22 cellular contexts compared by ENCODE assay signal in genomic region chr1:54551891-54552290, GRCh38.
"Had no signal": no experiment of that assay in that cellular context is flagged by ENCODE, and none has a peak within 500 bp of the region (broad histone marks: within the 10 kb centered on the region; RNA-seq: fewer than 3 reads in every experiment).

No MANE protein-coding gene starts in this region.

- H3K27ac Mint-ChIP-seq: activated B cell treated with CpG ODN at 0.5 μM for 24 hours; activated CD4-positive, alpha-beta memory T cell treated with anti-CD3 and anti-CD28 coated beads for 36 hours; activated CD4-positive, alpha-beta T cell treated with anti-CD3 and anti-CD28 coated beads, Interleukin-2, amount 10 ng/mL, durations not matched to agents 7 days and 5 days; activated naive CD8-positive, alpha-beta T cell treated with anti-CD3 and anti-CD28 coated beads, Interleukin-2, amount 10 ng/mL, durations not matched to agents 7 days and 5 days; IgD-negative memory B cell; T-helper 17 cell had no signal

- ATAC-seq: PC-3, T-helper 17 cell had no signal

- H3K36me3 Mint-ChIP-seq: activated CD4-positive, alpha-beta memory T cell treated with anti-CD3 and anti-CD28 coated beads for 36 hours; activated naive CD8-positive, alpha-beta T cell treated with anti-CD3 and anti-CD28 coated beads, Interleukin-2, amount 10 ng/mL, durations not matched to agents 7 days and 5 days; IgD-negative memory B cell had no signal

- H3K36me3 ChIP-seq: breast epithelium had no signal

- H3K4me3 Mint-ChIP-seq: activated B cell treated with CpG ODN at 0.5 μM for 24 hours; activated CD4-positive, alpha-beta memory T cell treated with anti-CD3 and anti-CD28 coated beads for 36 hours; activated CD4-positive, alpha-beta T cell treated with anti-CD3 and anti-CD28 coated beads, Interleukin-2, amount 10 ng/mL, durations not matched to agents 7 days and 5 days; activated naive CD8-positive, alpha-beta T cell treated with anti-CD3 and anti-CD28 coated beads, Interleukin-2, amount 10 ng/mL, durations not matched to agents 7 days and 5 days; IgD-negative memory B cell; T-helper 17 cell had no signal

- H3K27me3 ChIP-seq: adrenal gland, breast epithelium had no signal

- DNase-seq: activated B cell treated with CpG ODN at 0.5 μM for 24 hours; activated CD4-positive, alpha-beta memory T cell treated with anti-CD3 and anti-CD28 coated beads for 36 hours; activated CD4-positive, alpha-beta T cell treated with anti-CD3 and anti-CD28 coated beads, Interleukin-2, amount 10 ng/mL, durations not matched to agents 7 days and 5 days; activated naive CD4-positive, alpha-beta T cell treated with anti-CD3 and anti-CD28 coated beads, Interleukin-2, amount 50 U/mL, for 16 hours; activated naive CD8-positive, alpha-beta T cell treated with anti-CD3 and anti-CD28 coated beads, Interleukin-2, amount 10 ng/mL, durations not matched to agents 7 days and 5 days; activated T-cell treated with anti-CD3 and anti-CD28 coated beads, Interleukin-2, amount 50 U/mL, for 1 hour; central memory CD4-positive, alpha-beta T cell; MM.1S; NCI-H1105 treated with DMSO at 0.1 percent for 48 hours; NCI-H1436 treated with DMSO at 0.1 percent for 48 hours; NCI-H187; NCI-H2081; NCI-H446; NCI-H524; PC-3; SIG-M5; T-helper 17 cell; T1000 had no signal

- H3K27ac ChIP-seq: adrenal gland, breast epithelium, KMS-11 had no signal

- H3K4me3 ChIP-seq: adrenal gland, breast epithelium had no signal

- H3K4me1 Mint-ChIP-seq: activated B cell treated with CpG ODN at 0.5 μM for 24 hours; activated CD4-positive, alpha-beta T cell treated with anti-CD3 and anti-CD28 coated beads, Interleukin-2, amount 10 ng/mL, durations not matched to agents 7 days and 5 days; activated naive CD8-positive, alpha-beta T cell treated with anti-CD3 and anti-CD28 coated beads, Interleukin-2, amount 10 ng/mL, durations not matched to agents 7 days and 5 days; IgD-negative memory B cell had no signal

- H3K4me1 ChIP-seq: breast epithelium had no signal

- H3K27me3 Mint-ChIP-seq: activated CD4-positive, alpha-beta memory T cell treated with anti-CD3 and anti-CD28 coated beads for 36 hours; IgD-negative memory B cell; T-helper 17 cell had no signal

- H3K9me3 ChIP-seq: adrenal gland, breast epithelium had no signal
